Comparison of ENCODE assay signal across 1 cellular context in the genomic region with DNA sequence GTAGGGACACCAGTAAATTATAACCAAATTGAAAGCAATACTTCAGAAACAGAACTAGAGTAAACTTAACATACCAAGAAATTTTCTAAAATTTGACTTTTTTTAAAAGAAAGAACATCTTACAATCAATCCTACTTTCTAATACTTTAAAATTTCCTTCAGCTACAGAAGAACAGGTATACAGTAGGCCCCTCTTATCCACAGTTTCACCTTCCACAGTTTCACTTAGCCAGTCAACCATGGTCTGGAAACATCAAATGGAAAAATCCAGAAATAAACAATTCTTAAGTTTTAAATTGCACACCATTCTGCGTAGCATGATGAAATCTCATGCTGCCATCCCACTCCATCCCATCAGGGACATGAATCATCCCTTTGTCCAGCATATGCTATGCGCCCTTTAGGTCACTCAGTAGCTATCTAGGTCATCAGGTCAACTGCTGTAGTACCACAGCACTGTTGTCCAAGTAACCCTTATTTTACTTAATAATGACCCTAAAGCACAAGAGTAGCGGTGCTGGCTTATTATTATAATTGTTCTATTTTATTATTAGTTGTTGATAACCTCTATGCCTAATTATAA.
TF ChIP-seq lines count a peak whose summit lies in the region.

No MANE protein-coding gene starts in this region.

TF ChIP-seq in HepG2, 621 proteins besides CTCF, POLR2A, EP300 and RAD21 (continued from another document and continues in another):
- TF ChIP-seq, protein P1, sequence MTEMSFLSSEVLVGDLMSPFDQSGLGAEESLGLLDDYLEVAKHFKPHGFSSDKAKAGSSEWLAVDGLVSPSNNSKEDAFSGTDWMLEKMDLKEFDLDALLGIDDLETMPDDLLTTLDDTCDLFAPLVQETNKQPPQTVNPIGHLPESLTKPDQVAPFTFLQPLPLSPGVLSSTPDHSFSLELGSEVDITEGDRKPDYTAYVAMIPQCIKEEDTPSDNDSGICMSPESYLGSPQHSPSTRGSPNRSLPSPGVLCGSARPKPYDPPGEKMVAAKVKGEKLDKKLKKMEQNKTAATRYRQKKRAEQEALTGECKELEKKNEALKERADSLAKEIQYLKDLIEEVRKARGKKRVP (CRISPR knock-in tag; IDR thresholded peaks at IDR 0.05) = peak in 1 of 2 experiments; percentile 97; a peak in 2 of 4 replicates
- no peak for TF ChIP-seq MED8 (CRISPR knock-in tag; IDR thresholded peaks at IDR 0.05; ENCODE audit: insufficient replicate concordance)
- no peak for TF ChIP-seq EED (CRISPR knock-in tag; IDR thresholded peaks at IDR 0.05)
- TF ChIP-seq, protein P2, sequence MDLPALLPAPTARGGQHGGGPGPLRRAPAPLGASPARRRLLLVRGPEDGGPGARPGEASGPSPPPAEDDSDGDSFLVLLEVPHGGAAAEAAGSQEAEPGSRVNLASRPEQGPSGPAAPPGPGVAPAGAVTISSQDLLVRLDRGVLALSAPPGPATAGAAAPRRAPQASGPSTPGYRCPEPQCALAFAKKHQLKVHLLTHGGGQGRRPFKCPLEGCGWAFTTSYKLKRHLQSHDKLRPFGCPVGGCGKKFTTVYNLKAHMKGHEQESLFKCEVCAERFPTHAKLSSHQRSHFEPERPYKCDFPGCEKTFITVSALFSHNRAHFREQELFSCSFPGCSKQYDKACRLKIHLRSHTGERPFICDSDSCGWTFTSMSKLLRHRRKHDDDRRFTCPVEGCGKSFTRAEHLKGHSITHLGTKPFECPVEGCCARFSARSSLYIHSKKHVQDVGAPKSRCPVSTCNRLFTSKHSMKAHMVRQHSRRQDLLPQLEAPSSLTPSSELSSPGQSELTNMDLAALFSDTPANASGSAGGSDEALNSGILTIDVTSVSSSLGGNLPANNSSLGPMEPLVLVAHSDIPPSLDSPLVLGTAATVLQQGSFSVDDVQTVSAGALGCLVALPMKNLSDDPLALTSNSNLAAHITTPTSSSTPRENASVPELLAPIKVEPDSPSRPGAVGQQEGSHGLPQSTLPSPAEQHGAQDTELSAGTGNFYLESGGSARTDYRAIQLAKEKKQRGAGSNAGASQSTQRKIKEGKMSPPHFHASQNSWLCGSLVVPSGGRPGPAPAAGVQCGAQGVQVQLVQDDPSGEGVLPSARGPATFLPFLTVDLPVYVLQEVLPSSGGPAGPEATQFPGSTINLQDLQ (CRISPR knock-in tag; IDR thresholded peaks at IDR 0.05) = no peak
- TF ChIP-seq PRDM4 (CRISPR knock-in tag; IDR thresholded peaks at IDR 0.05; ENCODE audit: borderline replicate concordance) = no peak
- TF ChIP-seq HNRNPL (IDR thresholded peaks at IDR 0.05; ENCODE audit: low read depth, low read length) = no peak
- TF ChIP-seq TAF15 (IDR thresholded peaks at IDR 0.05; ENCODE audit: low read depth, low read length, poor library complexity, severe bottlenecking) = no peak
- no peak for TF ChIP-seq AKAP8 (CRISPR knock-in tag; IDR thresholded peaks at IDR 0.05)
- peak; percentile 73; the same call in 1 of the 2 replicates for TF ChIP-seq MED1 (CRISPR knock-in tag; IDR thresholded peaks at IDR 0.05)
- TF ChIP-seq RFXAP (CRISPR knock-in tag; IDR thresholded peaks at IDR 0.05; ENCODE audit: borderline replicate concordance) = no peak
- no peak for TF ChIP-seq SIX4 (CRISPR knock-in tag; IDR thresholded peaks at IDR 0.05)
- TF ChIP-seq MXD3 (CRISPR knock-in tag; IDR thresholded peaks at IDR 0.05) = no peak
- no peak for TF ChIP-seq ZNF782 (CRISPR knock-in tag; IDR thresholded peaks at IDR 0.05; ENCODE audit: borderline replicate concordance)
- TF ChIP-seq TAF1 (CRISPR knock-in tag; IDR thresholded peaks at IDR 0.05) = no peak
- TF ChIP-seq SOX5 (CRISPR knock-in tag; IDR thresholded peaks at IDR 0.05; ENCODE audit: borderline replicate concordance) = peak; percentile 95
- no peak for TF ChIP-seq TEAD2 (CRISPR knock-in tag; IDR thresholded peaks at IDR 0.05)
- peak; percentile 65; the same call in 1 of the 2 replicates for TF ChIP-seq ZBTB20 (CRISPR knock-in tag; IDR thresholded peaks at IDR 0.05; ENCODE audit: borderline replicate concordance, low read depth)
- no peak for TF ChIP-seq DNMT3B (CRISPR knock-in tag; conservative IDR thresholded peaks at IDR 0.05)
- TF ChIP-seq, protein P3, sequence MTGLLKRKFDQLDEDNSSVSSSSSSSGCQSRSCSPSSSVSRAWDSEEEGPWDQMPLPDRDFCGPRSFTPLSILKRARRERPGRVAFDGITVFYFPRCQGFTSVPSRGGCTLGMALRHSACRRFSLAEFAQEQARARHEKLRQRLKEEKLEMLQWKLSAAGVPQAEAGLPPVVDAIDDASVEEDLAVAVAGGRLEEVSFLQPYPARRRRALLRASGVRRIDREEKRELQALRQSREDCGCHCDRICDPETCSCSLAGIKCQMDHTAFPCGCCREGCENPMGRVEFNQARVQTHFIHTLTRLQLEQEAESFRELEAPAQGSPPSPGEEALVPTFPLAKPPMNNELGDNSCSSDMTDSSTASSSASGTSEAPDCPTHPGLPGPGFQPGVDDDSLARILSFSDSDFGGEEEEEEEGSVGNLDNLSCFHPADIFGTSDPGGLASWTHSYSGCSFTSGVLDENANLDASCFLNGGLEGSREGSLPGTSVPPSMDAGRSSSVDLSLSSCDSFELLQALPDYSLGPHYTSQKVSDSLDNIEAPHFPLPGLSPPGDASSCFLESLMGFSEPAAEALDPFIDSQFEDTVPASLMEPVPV (CRISPR knock-in tag; IDR thresholded peaks at IDR 0.05) = no peak
- peak; percentile 19; the same call in 1 of the 2 replicates for TF ChIP-seq POGZ (CRISPR knock-in tag; IDR thresholded peaks at IDR 0.05)
- TF ChIP-seq SALL1 (CRISPR knock-in tag; IDR thresholded peaks at IDR 0.05) = peak; percentile 62; the same call in 1 of the 2 replicates
- TF ChIP-seq ZSCAN31 (CRISPR knock-in tag; IDR thresholded peaks at IDR 0.05; ENCODE audit: low read depth) = no peak
- no peak for TF ChIP-seq SATB2 (CRISPR knock-in tag; IDR thresholded peaks at IDR 0.05)
- TF ChIP-seq REPIN1 (CRISPR knock-in tag; IDR thresholded peaks at IDR 0.05; ENCODE audit: borderline replicate concordance, low read depth) = no peak
- no peak for TF ChIP-seq ZMAT5 (CRISPR knock-in tag; IDR thresholded peaks at IDR 0.05; ENCODE audit: borderline replicate concordance, low read depth)
- no peak for TF ChIP-seq PHF20 (CRISPR knock-in tag; IDR thresholded peaks at IDR 0.05)
- no peak for TF ChIP-seq FOXO4 (CRISPR knock-in tag; conservative IDR thresholded peaks at IDR 0.05)
- no peak for TF ChIP-seq ZNF33B (CRISPR knock-in tag; IDR thresholded peaks at IDR 0.05)
- TF ChIP-seq ZNF3 (CRISPR knock-in tag; IDR thresholded peaks at IDR 0.05) = no peak
- no peak for TF ChIP-seq ZNF703 (CRISPR knock-in tag; IDR thresholded peaks at IDR 0.05; ENCODE audit: borderline replicate concordance)
- TF ChIP-seq CEBPG (CRISPR knock-in tag; IDR thresholded peaks at IDR 0.05) = peak; percentile 95
- TF ChIP-seq MBNL3 (CRISPR knock-in tag; conservative IDR thresholded peaks at IDR 0.05) = no peak
- TF ChIP-seq, protein P4, sequence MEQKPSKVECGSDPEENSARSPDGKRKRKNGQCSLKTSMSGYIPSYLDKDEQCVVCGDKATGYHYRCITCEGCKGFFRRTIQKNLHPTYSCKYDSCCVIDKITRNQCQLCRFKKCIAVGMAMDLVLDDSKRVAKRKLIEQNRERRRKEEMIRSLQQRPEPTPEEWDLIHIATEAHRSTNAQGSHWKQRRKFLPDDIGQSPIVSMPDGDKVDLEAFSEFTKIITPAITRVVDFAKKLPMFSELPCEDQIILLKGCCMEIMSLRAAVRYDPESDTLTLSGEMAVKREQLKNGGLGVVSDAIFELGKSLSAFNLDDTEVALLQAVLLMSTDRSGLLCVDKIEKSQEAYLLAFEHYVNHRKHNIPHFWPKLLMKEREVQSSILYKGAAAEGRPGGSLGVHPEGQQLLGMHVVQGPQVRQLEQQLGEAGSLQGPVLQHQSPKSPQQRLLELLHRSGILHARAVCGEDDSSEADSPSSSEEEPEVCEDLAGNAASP (CRISPR knock-in tag; IDR thresholded peaks at IDR 0.05; ENCODE audit: borderline replicate concordance) = peak; percentile 76; the same call in 1 of the 2 replicates
- TF ChIP-seq CENPX (CRISPR knock-in tag; IDR thresholded peaks at IDR 0.05) = no peak
- TF ChIP-seq THAP11 (CRISPR knock-in tag; IDR thresholded peaks at IDR 0.05) = peak; percentile 61
- TF ChIP-seq ELF4 (CRISPR knock-in tag; IDR thresholded peaks at IDR 0.05; ENCODE audit: borderline replicate concordance) = no peak
- TF ChIP-seq MAF1 (CRISPR knock-in tag; IDR thresholded peaks at IDR 0.05; ENCODE audit: borderline replicate concordance) = no peak
- 0 out of 2 replicates have a peak, but pooled peaks have one; percentile 46 for TF ChIP-seq MIER3 (CRISPR knock-in tag; IDR thresholded peaks at IDR 0.05; ENCODE audit: borderline replicate concordance)
- TF ChIP-seq CBX5 (CRISPR knock-in tag; IDR thresholded peaks at IDR 0.05; ENCODE audit: borderline replicate concordance) = no peak
- TF ChIP-seq SNAI1 (CRISPR knock-in tag; IDR thresholded peaks at IDR 0.05; ENCODE audit: borderline replicate concordance) = no peak
- no peak for TF ChIP-seq TGIF2 (CRISPR knock-in tag; IDR thresholded peaks at IDR 0.05)
- TF ChIP-seq TBP (CRISPR knock-in tag; IDR thresholded peaks at IDR 0.05) = no peak
- TF ChIP-seq, protein P5, sequence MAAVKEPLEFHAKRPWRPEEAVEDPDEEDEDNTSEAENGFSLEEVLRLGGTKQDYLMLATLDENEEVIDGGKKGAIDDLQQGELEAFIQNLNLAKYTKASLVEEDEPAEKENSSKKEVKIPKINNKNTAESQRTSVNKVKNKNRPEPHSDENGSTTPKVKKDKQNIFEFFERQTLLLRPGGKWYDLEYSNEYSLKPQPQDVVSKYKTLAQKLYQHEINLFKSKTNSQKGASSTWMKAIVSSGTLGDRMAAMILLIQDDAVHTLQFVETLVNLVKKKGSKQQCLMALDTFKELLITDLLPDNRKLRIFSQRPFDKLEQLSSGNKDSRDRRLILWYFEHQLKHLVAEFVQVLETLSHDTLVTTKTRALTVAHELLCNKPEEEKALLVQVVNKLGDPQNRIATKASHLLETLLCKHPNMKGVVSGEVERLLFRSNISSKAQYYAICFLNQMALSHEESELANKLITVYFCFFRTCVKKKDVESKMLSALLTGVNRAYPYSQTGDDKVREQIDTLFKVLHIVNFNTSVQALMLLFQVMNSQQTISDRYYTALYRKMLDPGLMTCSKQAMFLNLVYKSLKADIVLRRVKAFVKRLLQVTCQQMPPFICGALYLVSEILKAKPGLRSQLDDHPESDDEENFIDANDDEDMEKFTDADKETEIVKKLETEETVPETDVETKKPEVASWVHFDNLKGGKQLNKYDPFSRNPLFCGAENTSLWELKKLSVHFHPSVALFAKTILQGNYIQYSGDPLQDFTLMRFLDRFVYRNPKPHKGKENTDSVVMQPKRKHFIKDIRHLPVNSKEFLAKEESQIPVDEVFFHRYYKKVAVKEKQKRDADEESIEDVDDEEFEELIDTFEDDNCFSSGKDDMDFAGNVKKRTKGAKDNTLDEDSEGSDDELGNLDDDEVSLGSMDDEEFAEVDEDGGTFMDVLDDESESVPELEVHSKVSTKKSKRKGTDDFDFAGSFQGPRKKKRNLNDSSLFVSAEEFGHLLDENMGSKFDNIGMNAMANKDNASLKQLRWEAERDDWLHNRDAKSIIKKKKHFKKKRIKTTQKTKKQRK (IDR thresholded peaks at IDR 0.05; ENCODE audit: low read length) = no peak
- peak; percentile 74 for TF ChIP-seq ZBTB21 (CRISPR knock-in tag; IDR thresholded peaks at IDR 0.05)
- no peak for TF ChIP-seq EZH2 (conservative IDR thresholded peaks at IDR 0.05; ENCODE audit: low read depth, low read length)
- no peak for TF ChIP-seq BCLAF1 (IDR thresholded peaks at IDR 0.05)
